Comparison of ENCODE assay signal across 14 cellular contexts in genomic region chr3:188627652-188628051, GRCh38.
DNase-seq lines count a peak whose midpoint lies in the region; TF ChIP-seq lines count a peak whose summit lies in the region.
"Had no signal": no experiment of that assay in that cellular context is flagged by ENCODE, and none has a peak within 500 bp of the region (broad histone marks: within the 10 kb centered on the region; RNA-seq: fewer than 3 reads in every experiment).

No MANE protein-coding gene starts in this region.

- TF ChIP-seq POLR2A in esophagus squamous epithelium (IDR thresholded peaks at IDR 0.05) = no peak
- TF ChIP-seq POLR2A in sigmoid colon (IDR thresholded peaks at IDR 0.05) = no peak

- H3K27me3 ChIP-seq in esophagus squamous epithelium (no peaks in the 10 kb centered on the region), sigmoid colon (no peaks in the 10 kb centered on the region)
- H3K27me3 ChIP-seq: uterus had no signal

- H3K4me3 ChIP-seq in choroid plexus epithelial cell (ENCODE audit: low read depth, low read length) (no peak overlapping the region), esophagus squamous epithelium (no peak overlapping the region), sigmoid colon (no peak overlapping the region)
- H3K4me3 ChIP-seq: uterus had no signal

- POLR2A ChIA-PET in RWPE1 (lab: Yijun Ruan, JAX; ENCODE audit: low non-redundant PET) = no interaction called here

- intact Hi-C loops in esophagus squamous epithelium (cut with DNase I) (no loop called here), sigmoid colon (cut with DNase I) (loop anchor here (10.0 kb wide), 1 partner anchor 573 kb away; no protein-coding TSS in a partner anchor)

- TF ChIP-seq CTCF in choroid plexus epithelial cell (conservative IDR thresholded peaks at IDR 0.05; ENCODE audit: low read depth, low read length) = no peak
- TF ChIP-seq CTCF in RWPE1 (conservative IDR thresholded peaks at IDR 0.05; ENCODE audit: low read depth) = no peak
- no peak for TF ChIP-seq CTCF in esophagus squamous epithelium (IDR thresholded peaks at IDR 0.05)
- no peak for TF ChIP-seq CTCF in sigmoid colon (IDR thresholded peaks at IDR 0.05)

- H3K4me1 ChIP-seq in esophagus squamous epithelium (peaks cover 0 to 17% (median 6%) of the 10 kb centered on the region in 3 donors), sigmoid colon (peaks cover 0 to 42% (median 27%) of the 10 kb centered on the region in 4 donors)

- H3K9me3 ChIP-seq in esophagus squamous epithelium (no peaks in the 10 kb centered on the region), sigmoid colon (no peaks in the 10 kb centered on the region)
- H3K9me3 ChIP-seq: uterus had no signal

- DNase-seq in AG20443 (ENCODE audit: low spot score) = peak; percentile 14
- DNase-seq in M059J (ENCODE audit: low read depth) = peak; percentile 97
- DNase-seq in choroid plexus epithelial cell (ENCODE audit: low read depth) = peak; percentile 87
- peak; percentile 58 for DNase-seq in myocyte (ENCODE audit: low read depth)
- DNase-seq in RWPE1 (ENCODE audit: low spot score) = no peak
- DNase-seq in HUDEP-2 (lab: John Stamatoyannopoulos, UW; ENCODE audit: unreplicated experiment in 76 of 76) = no peak
- DNase-seq in esophagus squamous epithelium (lab: John Stamatoyannopoulos, UW) = no peak
- DNase-seq in sigmoid colon = no peak
- DNase-seq: activated gamma-delta T cell; effector CD4-positive, alpha-beta T cell; kidney; NCI-H187 treated with DMSO at 0.1 percent for 48 hours; posterior cingulate gyrus; uterus had no signal

- TF ChIP-seq EP300 in sigmoid colon (IDR thresholded peaks at IDR 0.05) = no peak

- no peak overlapping the region for H3K27ac ChIP-seq in RWPE1
- peak overlapping the region in 1 of 4 donors; percentile 6 for H3K27ac ChIP-seq in esophagus squamous epithelium
- peak overlapping the region in 1 of 4 donors; percentile 72 for H3K27ac ChIP-seq in sigmoid colon
- H3K27ac ChIP-seq: uterus had no signal

- CTCF ChIA-PET in RWPE1 (lab: Yijun Ruan, JAX) = no interaction called here

- no peaks in the 10 kb centered on the region for H3K36me3 ChIP-seq in esophagus squamous epithelium
- peaks cover 0 to 3% (median 0%) of the 10 kb centered on the region in 4 donors for H3K36me3 ChIP-seq in sigmoid colon
- H3K36me3 ChIP-seq: uterus had no signal

Comparison
In these comparisons a context has a peak if more than half of its experiments do, and no peak if none do; other contexts are left out.
1. DNase-seq: peak in AG20443 (single experiment), M059J (single experiment), choroid plexus epithelial cell (single experiment) and myocyte (single experiment); none in RWPE1 (single experiment), HUDEP-2 (0 of 76), esophagus squamous epithelium (single experiment) and sigmoid colon (single experiment).